8 cellular contexts compared by ENCODE assay signal in the genomic region with DNA sequence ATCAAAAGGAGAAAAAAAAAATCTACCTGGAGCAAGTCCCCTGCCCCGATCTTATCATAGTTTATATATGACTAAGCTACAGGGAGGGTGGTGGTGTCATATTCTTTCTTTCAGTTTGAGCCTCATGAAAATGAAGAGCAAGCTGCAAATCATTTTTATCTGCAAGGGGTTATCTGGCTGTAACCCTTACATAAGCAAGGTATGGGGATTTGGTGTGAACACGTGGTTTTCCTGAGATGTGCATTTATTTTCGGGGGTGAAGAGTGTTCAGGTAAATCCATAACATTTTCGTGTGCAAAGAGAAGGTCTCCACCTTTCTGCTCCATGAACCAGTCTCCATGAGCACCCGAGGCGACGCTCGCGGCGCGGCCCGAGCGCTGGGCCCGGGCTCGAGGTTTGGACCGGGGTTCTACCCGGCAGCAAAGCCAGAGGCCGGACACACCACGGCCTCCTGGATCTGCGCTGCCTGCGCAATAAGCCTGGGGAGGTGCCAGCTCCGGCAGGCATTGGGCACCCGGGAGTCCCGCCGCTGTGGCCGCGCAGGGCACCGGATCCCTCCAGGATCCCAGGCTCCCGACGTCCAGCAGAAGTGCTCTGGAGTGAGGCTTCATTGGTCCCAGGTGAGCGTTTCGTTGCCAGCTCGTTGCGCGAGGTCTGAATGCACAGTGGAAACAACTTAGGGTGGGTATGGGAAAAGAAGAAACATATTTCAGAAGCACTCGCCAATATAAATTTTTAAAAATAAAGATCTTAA. TPM values are rescaled to one million over a fixed set of nuclear protein-coding genes. Genes with fewer than 3 reads are reported as not detected.
DNase-seq lines count a peak whose midpoint lies in the region; ATAC-seq and TF ChIP-seq lines count a peak whose summit lies in the region.

No MANE protein-coding gene starts in this region.

- intact Hi-C loops in Right ventricle myocardium superior (cut with DNase I): loop anchor here (5.0 kb wide), 2 partner anchors 37 to 68 kb away; a partner anchor contains a TSS

- peak overlapping the region; percentile 87 for H3K4me3 ChIP-seq in adipocyte (ENCODE audit: low read length)

- peak; percentile 49 for ATAC-seq in GM19395 (IDR thresholded peaks at IDR 0.05; ENCODE audit: unreplicated experiment)
- ATAC-seq in HG03439 (IDR thresholded peaks at IDR 0.05; ENCODE audit: unreplicated experiment): peak; percentile 36
- ATAC-seq in Right ventricle myocardium superior (ENCODE audit: poor library complexity): peak; percentile 96
- peak; percentile 93 for ATAC-seq in omental fat pad (ENCODE audit: low FRiP score)

- no peaks in the 10 kb centered on the region for H3K9me3 ChIP-seq in adipocyte (ENCODE audit: control insufficient read depth, low read length)

- peaks cover 18% of the 10 kb centered on the region for H3K4me1 ChIP-seq in adipocyte (ENCODE audit: control insufficient read depth, insufficient read depth, low read length)

- no peak for TF ChIP-seq CTCF in omental fat pad (IDR thresholded peaks at IDR 0.05)

- peak overlapping the region; percentile 83 for H3K9ac ChIP-seq in adipocyte (ENCODE audit: low read length)

- no peaks in the 10 kb centered on the region for H3K36me3 ChIP-seq in adipocyte (ENCODE audit: control insufficient read depth, insufficient read depth, low read length, severe bottlenecking)

- no peaks in the 10 kb centered on the region for H3K27me3 ChIP-seq in adipocyte (replicated peaks; ENCODE audit: control insufficient read depth, insufficient read depth, low read length)

- peak; percentile 86 for DNase-seq in DMS53 treated with DMSO at 0.1 percent for 48 hours (lab: John Stamatoyannopoulos, UW; ENCODE audit: unreplicated experiment)
- DNase-seq in NCI-H82 (lab: John Stamatoyannopoulos, UW): peak; percentile 87
- peak; percentile 88 for DNase-seq in adipocyte (ENCODE audit: low read depth)
- peak; percentile 90 for DNase-seq in Right ventricle myocardium superior
- peak; percentile 26 for DNase-seq in omental fat pad (ENCODE audit: low spot score)
- DNase-seq in foreskin melanocyte: no peak

RNA-seq across cellular contexts. Expression of a gene that starts 36.1 kb away (rescaled TPM):
- 15.8 TPM for total RNA-seq in Right ventricle myocardium superior
- total RNA-seq in omental fat pad: 10 to 100 TPM; 38.7 to 62.9 (median 40.7) TPM

Comparison
In these comparisons a context has a peak if more than half of its experiments do, and no peak if none do; other contexts are left out.
1. ATAC-seq: peak in every context shown above with its lines; median percentile 96 in Right ventricle myocardium superior; 93 in omental fat pad; 49 in GM19395; 36 in HG03439.